ENCODE assay signal across 25 cellular contexts in genomic region chr3:79769234-79769633, GRCh38. TPM values are rescaled to one million over a fixed set of nuclear protein-coding genes. Genes with fewer than 3 reads are reported as not detected.
DNase-seq lines count a peak whose midpoint lies in the region; ATAC-seq and TF ChIP-seq lines count a peak whose summit lies in the region.
"Had no signal": no experiment of that assay in that cellular context is flagged by ENCODE, and none has a peak within 500 bp of the region (broad histone marks: within the 10 kb centered on the region; RNA-seq: fewer than 3 reads in every experiment).

No MANE protein-coding gene starts in this region.

- no peak for TF ChIP-seq CTCF in brain (conservative IDR thresholded peaks at IDR 0.05)
- no peak for TF ChIP-seq CTCF in type B pancreatic cell (conservative IDR thresholded peaks at IDR 0.05)

- H3K4me1 Mint-ChIP-seq in brain (peaks cover 26% of the 10 kb centered on the region), type B pancreatic cell (ENCODE audit: unreplicated experiment) (peaks cover 11% of the 10 kb centered on the region)
- H3K4me1 Mint-ChIP-seq: CD14-positive monocyte; CD8-positive, alpha-beta memory T cell; IgD-negative memory B cell had no signal

- peak overlapping the region in 4 of 5 experiments; percentile 2 to 65 (median 60) for H3K4me3 Mint-ChIP-seq in brain
- H3K4me3 Mint-ChIP-seq in type B pancreatic cell, result peak overlapping the region; percentile 53
- H3K4me3 Mint-ChIP-seq: CD14-positive monocyte; CD8-positive, alpha-beta memory T cell; IgD-negative memory B cell had no signal

- H3K36me3 Mint-ChIP-seq in brain (no peaks in the 10 kb centered on the region), type B pancreatic cell (no peaks in the 10 kb centered on the region)
- H3K36me3 Mint-ChIP-seq: CD14-positive monocyte; CD8-positive, alpha-beta memory T cell; IgD-negative memory B cell had no signal

- no peak for ATAC-seq in GM21367 (IDR thresholded peaks at IDR 0.05; ENCODE audit: unreplicated experiment)
- ATAC-seq: GM12878 had no signal

- peaks cover 0 to 8% (median 3%) of the 10 kb centered on the region in 5 experiments for H3K9me3 Mint-ChIP-seq in brain
- peaks cover 5% of the 10 kb centered on the region for H3K9me3 Mint-ChIP-seq in type B pancreatic cell

- H3K27ac Mint-ChIP-seq in brain (peak overlapping the region in 1 of 5 experiments; percentile 7), type B pancreatic cell (peak overlapping the region; percentile 5)
- H3K27ac Mint-ChIP-seq: CD14-positive monocyte; CD8-positive, alpha-beta memory T cell; IgD-negative memory B cell had no signal

- H3K27me3 Mint-ChIP-seq in brain (peaks cover 18% of the 10 kb centered on the region), type B pancreatic cell (peaks cover 29% of the 10 kb centered on the region)
- H3K27me3 Mint-ChIP-seq: IgD-negative memory B cell had no signal

- DNase-seq in NCI-H2227 (lab: John Stamatoyannopoulos, UW; ENCODE audit: unreplicated experiment) (peak; percentile 4), NCI-H2227 treated with DMSO at 0.1 percent for 48 hours (lab: John Stamatoyannopoulos, UW) (no peak), iPS-NIHi7 (ENCODE audit: extremely low spot score) (peak; percentile 8), type B pancreatic cell (ENCODE audit: extremely low spot score, unreplicated experiment) (no peak), NCI-H2171 (lab: John Stamatoyannopoulos, UW) (no peak)
- no peak for DNase-seq in effector CD8-positive, alpha-beta T cell (lab: John Stamatoyannopoulos, UW)
- DNase-seq: 8988T; ACHN; BE2C; CD8-positive, alpha-beta memory T cell; DMS 273 treated with DMSO at 0.1 percent for 48 hours; DMS79; EL; GDM1; GOT3; MM.1S; NCI-H2029; NCI-H524; Right ventricle myocardium superior; RPMI8226 had no signal

RNA-seq across cellular contexts. Expression of gene ROBO1, which starts 1.4 kb away (rescaled TPM):
- 8.3 TPM for polyA plus RNA-seq in brain (ENCODE audit: insufficient read depth, low read depth, low replicate concordance)
- 60.2 and 182 TPM in 2 replicates for total RNA-seq in type B pancreatic cell (ENCODE audit: low replicate concordance)

Comparison
In these comparisons a context has a peak if more than half of its experiments do, and no peak if none do; other contexts are left out.
1. DNase-seq: peak in NCI-H2227 (single experiment) and iPS-NIHi7 (single experiment); none in NCI-H2227 treated with DMSO at 0.1 percent for 48 hours (single experiment), type B pancreatic cell (single experiment), effector CD8-positive, alpha-beta T cell (single experiment) and NCI-H2171 (single experiment).